ENCODE assay signal across 8 cellular contexts in genomic region chr5:157857821-157858526, GRCh38. TPM values are rescaled to one million over a fixed set of nuclear protein-coding genes. Genes with fewer than 3 reads are reported as not detected.
DNase-seq lines count a peak whose midpoint lies in the region; ATAC-seq and TF ChIP-seq lines count a peak whose summit lies in the region.

No MANE protein-coding gene starts in this region.

- H3K9me3 ChIP-seq in AG04450 (ENCODE audit: control insufficient read depth, insufficient read depth, low read length) (no peaks in the 10 kb centered on the region; the same call in 1 of the 2 replicates), HEK293 (ENCODE audit: control insufficient read depth, insufficient read depth, low read depth, low read length) (no peaks in the 10 kb centered on the region), esophagus squamous epithelium (no peaks in the 10 kb centered on the region)

- H3K4me3 ChIP-seq in AG04450 (ENCODE audit: low read depth, low read length) (peak overlapping the region; percentile 92), HEK293 (ENCODE audit: low read depth, low read length) (peak overlapping the region; percentile 95), esophagus squamous epithelium (peak overlapping the region; percentile 90 to 99 (median 94))

- no peaks in the 10 kb centered on the region for H3K9me3 Mint-ChIP-seq in T-helper 1 cell treated with Interleukin-12 subunit alpha and Interleukin-12 subunit beta and Interleukin-4 antibody, amounts not matched to agents 30 μg/mL and 1 μg/mL, for 36 hours
- no peaks in the 10 kb centered on the region for H3K9me3 Mint-ChIP-seq in neural crest cell

- H3K27me3 Mint-ChIP-seq in T-helper 1 cell treated with Interleukin-12 subunit alpha and Interleukin-12 subunit beta and Interleukin-4 antibody, amounts not matched to agents 30 μg/mL and 1 μg/mL, for 36 hours (ENCODE audit: low read depth) = no peaks in the 10 kb centered on the region
- H3K27me3 Mint-ChIP-seq in neural crest cell (ENCODE audit: low read depth) = peaks cover 2% of the 10 kb centered on the region

- CTCF ChIA-PET in AG04450 (lab: Charles Lee) = interaction anchor here (0.7 to 3.8 kb wide), 9 partner anchors 10 to 217 kb away, joined by 3 to 52 read pairs (median 5); no protein-coding TSS in a partner anchor
- CTCF ChIA-PET in HEK293 (lab: Yijun Ruan, JAX) = interaction anchor here (0.6 to 1.2 kb wide), 7 partner anchors 14 to 1275 kb away, joined by 3 to 5 read pairs (median 3); no protein-coding TSS in a partner anchor

- H3K36me3 ChIP-seq in HEK293 (ENCODE audit: control insufficient read depth in 2 of 2, insufficient read depth in 1 of 2, low read length in 2 of 2) (peaks cover 4% of the 10 kb centered on the region in 2 experiments; a peak in 2 of 3 replicates), esophagus squamous epithelium (no peaks in the 10 kb centered on the region)

- peak overlapping the region; percentile 85 for H3K4me3 Mint-ChIP-seq in T-helper 1 cell treated with Interleukin-12 subunit alpha and Interleukin-12 subunit beta and Interleukin-4 antibody, amounts not matched to agents 30 μg/mL and 1 μg/mL, for 36 hours
- H3K4me3 Mint-ChIP-seq in neural crest cell = peak overlapping the region; percentile 97

- 2 to 3% methylated on average over 5 of the region's 5 CpGs for WGBS in esophagus squamous epithelium, 2 donors

- POLR2A ChIA-PET in AG04450 (lab: Yijun Ruan, JAX) = interaction anchor here (0.6 to 1.4 kb wide), 2 partner anchors 35 to 105 kb away, joined by 3 read pairs; no protein-coding TSS in a partner anchor
- POLR2A ChIA-PET in HEK293 (lab: Yijun Ruan, JAX) = interaction anchor here (0.5 to 0.7 kb wide), 3 partner anchors 68 to 1151 kb away, joined by 3 to 9 read pairs (median 3); no protein-coding TSS in a partner anchor

- peak overlapping the region; percentile 94 for H3K27ac Mint-ChIP-seq in T-helper 1 cell treated with Interleukin-12 subunit alpha and Interleukin-12 subunit beta and Interleukin-4 antibody, amounts not matched to agents 30 μg/mL and 1 μg/mL, for 36 hours
- peak overlapping the region; percentile 96 for H3K27ac Mint-ChIP-seq in neural crest cell (ENCODE audit: unreplicated experiment)

- peaks cover 10% of the 10 kb centered on the region for H3K36me3 Mint-ChIP-seq in T-helper 1 cell treated with Interleukin-12 subunit alpha and Interleukin-12 subunit beta and Interleukin-4 antibody, amounts not matched to agents 30 μg/mL and 1 μg/mL, for 36 hours (ENCODE audit: low read depth)
- peaks cover 2% of the 10 kb centered on the region for H3K36me3 Mint-ChIP-seq in neural crest cell (ENCODE audit: low read depth)

- ATAC-seq in HG02763 (IDR thresholded peaks at IDR 0.05; ENCODE audit: unreplicated experiment) = no peak

- TF ChIP-seq POLR2A in esophagus squamous epithelium (IDR thresholded peaks at IDR 0.05) = no peak

- H3K4me1 ChIP-seq in HEK293 (ENCODE audit: control insufficient read depth, insufficient read depth, low read length) (peaks cover 4% of the 10 kb centered on the region; the same call in 1 of the 2 replicates), esophagus squamous epithelium (peaks cover 7 to 62% (median 26%) of the 10 kb centered on the region in 3 donors)

- H3K4me1 Mint-ChIP-seq in T-helper 1 cell treated with Interleukin-12 subunit alpha and Interleukin-12 subunit beta and Interleukin-4 antibody, amounts not matched to agents 30 μg/mL and 1 μg/mL, for 36 hours (ENCODE audit: low read depth) = peaks cover 55% of the 10 kb centered on the region
- peaks cover 36% of the 10 kb centered on the region for H3K4me1 Mint-ChIP-seq in neural crest cell

- H3K27ac ChIP-seq in AG04450 (ENCODE audit: low read depth, low read length) = peak overlapping the region; percentile 77
- peak overlapping the region; percentile 71; the same call in 1 of the 2 replicates for H3K27ac ChIP-seq in HEK293 (ENCODE audit: extremely low read depth, low read depth, low read length)
- H3K27ac ChIP-seq in esophagus squamous epithelium = peak overlapping the region; percentile 94 to 98 (median 96)

- intact Hi-C loops in esophagus squamous epithelium (cut with DNase I) = loop anchor here (10.0 kb wide), 1 partner anchor 137 kb away; no protein-coding TSS in a partner anchor

- H3K27me3 ChIP-seq in AG04450 (ENCODE audit: control insufficient read depth, insufficient read depth, low read length) = no peaks in the 10 kb centered on the region
- no peaks in the 10 kb centered on the region for H3K27me3 ChIP-seq in esophagus squamous epithelium

- TF ChIP-seq CTCF in AG04450 (IDR thresholded peaks at IDR 0.05; ENCODE audit: low read depth, low read length) (no peak), HEK293 (tag by site-specific recombination; IDR thresholded peaks at IDR 0.05) (no peak), esophagus squamous epithelium (IDR thresholded peaks at IDR 0.05) (no peak), neural crest cell (conservative IDR thresholded peaks at IDR 0.05) (no peak)

- DNase-seq in AG04450 (ENCODE audit: low read depth, low spot score) (no peak), esophagus squamous epithelium (lab: John Stamatoyannopoulos, UW) (no peak), neural crest cell (ENCODE audit: low read depth, low spot score) (no peak), NCI-H82 (lab: John Stamatoyannopoulos, UW) (no peak), NCI-H2081 treated with DMSO at 0.1 percent for 48 hours (lab: John Stamatoyannopoulos, UW) (no peak)

TF ChIP-seq in HEK293, 187 proteins besides CTCF, POLR2A, EP300 and RAD21:
- TF ChIP-seq ZNF37A (tag by site-specific recombination; IDR thresholded peaks at IDR 0.05) (no peak), SALL2 (tag by site-specific recombination; IDR thresholded peaks at IDR 0.05; ENCODE audit: borderline replicate concordance) (no peak), SCRT1 (tag by site-specific recombination; IDR thresholded peaks at IDR 0.05; ENCODE audit: borderline replicate concordance) (peak; percentile 49; the same call in 1 of the 2 replicates), SCRT2 (tag by site-specific recombination; IDR thresholded peaks at IDR 0.05) (peak; percentile 97)

RNA-seq across cellular contexts. Expression of gene CLINT1, which starts 1.0 kb away (rescaled TPM):
- polyA plus RNA-seq in AG04450 (2011; rRNA removed) = 103 and 107 TPM in 2 replicates
- polyA minus RNA-seq in AG04450 (2011; rRNA and poly(A)+ RNA removed) = 186 and 234 TPM in 2 replicates
- total RNA-seq in esophagus squamous epithelium (100 to 1,000 TPM; 109 to 165 (median 152) TPM), neural crest cell (53.8 TPM in 2 replicates)
